ENCODE assay signal across 23 cellular contexts in genomic region chr10:3412646-3413045, GRCh38.
"Had no signal": no experiment of that assay in that cellular context is flagged by ENCODE, and none has a peak within 500 bp of the region (broad histone marks: within the 10 kb centered on the region; RNA-seq: fewer than 3 reads in every experiment).

No MANE protein-coding gene starts in this region.

- H3K27me3 ChIP-seq: SJSA1 had no signal

- H3K9me3 ChIP-seq: SJSA1 had no signal

- H3K4me3 Mint-ChIP-seq: activated CD8-positive, alpha-beta T cell treated with anti-CD3 and anti-CD28 coated beads for 36 hours; brain had no signal

- H3K27ac Mint-ChIP-seq: activated CD8-positive, alpha-beta T cell treated with anti-CD3 and anti-CD28 coated beads for 36 hours had no signal

- H3K27me3 Mint-ChIP-seq: activated CD8-positive, alpha-beta T cell treated with anti-CD3 and anti-CD28 coated beads for 36 hours; brain had no signal

- H3K4me1 ChIP-seq: SJSA1 had no signal

- ATAC-seq: activated CD4-positive, CD25-positive, alpha-beta regulatory T cell treated with anti-CD3 and anti-CD28 coated beads, Interleukin-2, amount 50 U/mL, for 24 hours; activated CD8-positive, alpha-beta T cell treated with anti-CD3 and anti-CD28 coated beads for 36 hours; Panc1; SK-N-SH treated with all-trans-retinoic acid at 6 μM for 48 hours had no signal

- H3K4me3 ChIP-seq: SJSA1 had no signal

- H3K36me3 ChIP-seq: SJSA1 had no signal

- H3K27ac ChIP-seq: SJSA1 had no signal

- DNase-seq: activated CD4-positive, alpha-beta T cell treated with anti-CD3 and anti-CD28 coated beads for 4 hours; activated CD8-positive, alpha-beta memory T cell treated with anti-CD3 and anti-CD28 coated beads, Interleukin-2, amount 50 U/mL, for 4 hours; activated CD8-positive, alpha-beta T cell treated with anti-CD3 and anti-CD28 coated beads for 36 hours; activated naive CD4-positive, alpha-beta T cell treated with anti-CD3 and anti-CD28 coated beads, Interleukin-2, amount 50 U/mL, for 16 hours; activated T-cell treated with anti-CD3 and anti-CD28 coated beads, Interleukin-2, amount 50 U/mL, for 1 hour; Kasumi-1; KBM-7; NCI-H1105 treated with DMSO at 0.1 percent for 48 hours; NCI-H1436 treated with DMSO at 0.1 percent for 48 hours; NCI-H187; NCI-H2081; NCI-H510A treated with DMSO at 0.1 percent for 48 hours; NCI-H69; NK-92 treated with Interleukin-12 subunit alpha and Interleukin-12 subunit beta, amount 100 ng/mL, for 24 hours; OCI-M1; Right ventricle myocardium superior; RPMI8226; SW 1271 had no signal

- H3K36me3 Mint-ChIP-seq: brain had no signal
